ENCODE assay signal across 26 cellular contexts in genomic region chr4:60891947-60892346, GRCh38.
"Had no signal": no experiment of that assay in that cellular context is flagged by ENCODE, and none has a peak within 500 bp of the region (broad histone marks: within the 10 kb centered on the region; RNA-seq: fewer than 3 reads in every experiment).

No MANE protein-coding gene starts in this region.

- DNase-seq: hippocampal formation; immature natural killer cell; kidney; left colon; left lung; lower lobe of right lung; mammary epithelial cell; mesenchymal stem cell; naive B cell; natural killer cell; nephron progenitor cell; ovary; posterior cingulate gyrus; retina; right cardiac atrium; spleen; stimulated activated CD4-positive, alpha-beta T cell treated with anti-CD3 and anti-CD28 coated beads, Interleukin-4, amount 100 ng/mL, for 24 hours; stimulated activated naive CD4-positive, alpha-beta T cell; uterus had no signal

- H3K9me3 Mint-ChIP-seq: nephron progenitor cell had no signal

- H3K27me3 Mint-ChIP-seq: naive B cell; stimulated activated naive CD8-positive, alpha-beta T cell treated with anti-CD3 and anti-CD28 coated beads, Interleukin-15, Interleukin-2, amounts not matched to agents 100 ng/mL and 50 ng/mL, for 24 hours; type B pancreatic cell had no signal

- ATAC-seq: left colon; left lung; lower lobe of right lung; natural killer cell; right cardiac atrium; sciatic nerve; stimulated activated effector memory CD8-positive, alpha-beta T cell treated with anti-CD3 and anti-CD28 coated beads, Interleukin-12 subunit alpha, Interleukin-12 subunit beta, amount 100 ng/mL, for 72 hours had no signal

- H3K27ac Mint-ChIP-seq: immature natural killer cell; naive B cell; natural killer cell; nephron progenitor cell; stimulated activated effector memory CD8-positive, alpha-beta T cell treated with anti-CD3 and anti-CD28 coated beads, Interleukin-12 subunit alpha, Interleukin-12 subunit beta, amount 100 ng/mL, for 72 hours; stimulated activated naive CD8-positive, alpha-beta T cell treated with anti-CD3 and anti-CD28 coated beads, Interleukin-15, Interleukin-2, amounts not matched to agents 100 ng/mL and 50 ng/mL, for 24 hours; type B pancreatic cell had no signal

- H3K36me3 Mint-ChIP-seq: naive B cell; stimulated activated effector memory CD8-positive, alpha-beta T cell treated with anti-CD3 and anti-CD28 coated beads, Interleukin-12 subunit alpha, Interleukin-12 subunit beta, amount 100 ng/mL, for 72 hours; type B pancreatic cell had no signal

- H3K4me3 Mint-ChIP-seq: immature natural killer cell; naive B cell; natural killer cell; nephron progenitor cell; stimulated activated effector memory CD8-positive, alpha-beta T cell treated with anti-CD3 and anti-CD28 coated beads, Interleukin-12 subunit alpha, Interleukin-12 subunit beta, amount 100 ng/mL, for 72 hours; stimulated activated naive CD8-positive, alpha-beta T cell treated with anti-CD3 and anti-CD28 coated beads, Interleukin-15, Interleukin-2, amounts not matched to agents 100 ng/mL and 50 ng/mL, for 24 hours; type B pancreatic cell had no signal

- H3K4me1 Mint-ChIP-seq: immature natural killer cell; naive B cell; natural killer cell; nephron progenitor cell; stimulated activated effector memory CD8-positive, alpha-beta T cell treated with anti-CD3 and anti-CD28 coated beads, Interleukin-12 subunit alpha, Interleukin-12 subunit beta, amount 100 ng/mL, for 72 hours had no signal

- H3K27me3 ChIP-seq: left lung, ovary, spleen, tibial nerve, uterus had no signal

- H3K9me3 ChIP-seq: lower lobe of right lung, ovary, prostate gland, tibial nerve, uterus had no signal

- H3K36me3 ChIP-seq: left lung, lower lobe of right lung, ovary, prostate gland, spleen, tibial nerve, uterus had no signal

- H3K27ac ChIP-seq: left lung, lower lobe of right lung, ovary, prostate gland, skin epidermis, spleen, tibial nerve, uterus had no signal

- H3K4me1 ChIP-seq: left lung, lower lobe of right lung, prostate gland, spleen, tibial nerve, uterus had no signal

- H3K4me3 ChIP-seq: left lung, lower lobe of right lung, ovary, prostate gland, skin epidermis, spleen, tibial nerve, uterus had no signal
